Comparison of ENCODE assay signal across 35 cellular contexts in genomic region chr5:62192958-62193357, GRCh38.
"Had no signal": no experiment of that assay in that cellular context is flagged by ENCODE, and none has a peak within 500 bp of the region (broad histone marks: within the 10 kb centered on the region; RNA-seq: fewer than 3 reads in every experiment).

No MANE protein-coding gene starts in this region.

- H3K4me3 ChIP-seq: MG63 had no signal

- H3K36me3 ChIP-seq: MG63 had no signal

- DNase-seq: Karpas-422, Kasumi-1, MG63, MM.1S, NCI-H1048, NCI-H1092, NCI-H1092 treated with DMSO at 0.1 percent for 48 hours, NCI-H1105, NCI-H1105 treated with DMSO at 0.1 percent for 48 hours, NCI-H1417, NCI-H1417 treated with DMSO at 0.1 percent for 48 hours, NCI-H1436, NCI-H1436 treated with DMSO at 0.1 percent for 48 hours, NCI-H146, NCI-H1694, NCI-H1694 treated with DMSO at 0.1 percent for 48 hours, NCI-H187, NCI-H187 treated with DMSO at 0.1 percent for 48 hours, NCI-H1930, NCI-H2029, NCI-H2029 treated with DMSO at 0.1 percent for 48 hours, NCI-H2081, NCI-H2081 treated with DMSO at 0.1 percent for 48 hours, NCI-H2107, NCI-H2171, NCI-H2171 treated with DMSO at 0.1 percent for 48 hours, NCI-H2227 treated with DMSO at 0.1 percent for 48 hours, NCI-H226, NCI-H345, NCI-H446, NCI-H446 treated with DMSO at 0.1 percent for 48 hours, NCI-H510A, NCI-H510A treated with DMSO at 0.1 percent for 48 hours, NCI-H524, NCI-H524 treated with DMSO at 0.1 percent for 48 hours had no signal

- H3K9me3 ChIP-seq: MG63 had no signal

- H3K27me3 ChIP-seq: MG63 had no signal
